ENCODE assay signal across 8 cellular contexts in the genomic region with DNA sequence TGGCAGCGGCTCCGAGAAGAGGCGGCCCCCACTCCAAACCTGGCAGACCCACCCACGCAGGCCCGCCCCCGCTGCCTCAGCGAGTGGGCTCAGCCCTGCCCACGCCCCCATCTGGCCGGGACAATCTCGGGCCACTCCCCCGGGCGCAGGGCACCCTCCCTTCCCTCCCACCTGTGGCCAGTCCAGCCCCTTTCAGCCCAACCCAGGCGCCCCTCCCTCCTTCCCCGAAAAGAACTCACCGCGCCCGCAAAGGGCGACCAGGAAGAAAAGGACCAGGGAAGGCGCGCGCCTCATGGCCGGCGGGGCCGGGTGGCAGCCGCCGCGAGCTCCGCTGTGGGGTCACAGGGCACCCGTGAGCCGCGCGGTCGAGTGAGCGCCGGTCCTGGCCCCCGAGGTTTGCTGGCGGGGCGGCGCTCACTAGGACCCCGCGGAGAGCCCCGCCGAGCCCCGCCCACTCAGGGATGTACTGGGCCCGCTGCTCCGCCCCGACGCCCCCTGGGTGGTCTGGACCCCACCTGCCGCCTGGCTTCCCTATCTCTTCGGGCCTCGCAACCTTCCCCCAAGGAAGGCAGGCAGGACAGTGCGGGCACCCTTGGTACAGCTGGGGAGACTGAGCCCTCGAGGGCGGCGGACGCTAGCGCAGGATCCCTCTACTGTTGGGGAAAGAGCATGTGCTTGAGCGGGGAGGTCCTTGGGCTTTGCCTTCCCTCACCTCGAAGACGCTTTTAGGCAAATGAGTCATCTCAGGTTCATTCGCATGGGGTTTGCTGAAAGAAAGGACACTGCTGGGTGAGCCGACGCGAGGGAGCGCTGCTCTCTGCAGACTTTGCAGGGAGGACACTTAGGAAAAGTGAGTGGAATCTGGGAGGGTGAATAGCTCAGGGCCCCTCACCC. TPM values are rescaled to one million over a fixed set of nuclear protein-coding genes. Genes with fewer than 3 reads are reported as not detected.
DNase-seq lines count a peak whose midpoint lies in the region; FAIRE-seq and TF ChIP-seq lines count a peak whose summit lies in the region.

A gene with protein sequence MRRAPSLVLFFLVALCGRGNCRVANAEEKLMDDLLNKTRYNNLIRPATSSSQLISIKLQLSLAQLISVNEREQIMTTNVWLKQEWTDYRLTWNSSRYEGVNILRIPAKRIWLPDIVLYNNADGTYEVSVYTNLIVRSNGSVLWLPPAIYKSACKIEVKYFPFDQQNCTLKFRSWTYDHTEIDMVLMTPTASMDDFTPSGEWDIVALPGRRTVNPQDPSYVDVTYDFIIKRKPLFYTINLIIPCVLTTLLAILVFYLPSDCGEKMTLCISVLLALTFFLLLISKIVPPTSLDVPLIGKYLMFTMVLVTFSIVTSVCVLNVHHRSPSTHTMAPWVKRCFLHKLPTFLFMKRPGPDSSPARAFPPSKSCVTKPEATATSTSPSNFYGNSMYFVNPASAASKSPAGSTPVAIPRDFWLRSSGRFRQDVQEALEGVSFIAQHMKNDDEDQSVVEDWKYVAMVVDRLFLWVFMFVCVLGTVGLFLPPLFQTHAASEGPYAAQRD (minus strand): TSS at position 371 of the 894 bp plus-strand sequence. CDS start 77 bp downstream, at position 294.

- no peaks in the 10 kb centered on the region for H4K20me1 ChIP-seq in keratinocyte (ENCODE audit: control insufficient read depth, extremely low read depth, insufficient read depth, low read length)
- no peaks in the 10 kb centered on the region for H4K20me1 ChIP-seq in OCI-LY7 (ENCODE audit: insufficient read depth, low read length)

- WGBS in HUES64, result under 1% methylated on average over 65 of the region's 65 CpGs

- peak; percentile 71 for FAIRE-seq in keratinocyte (lab: Jason Lieb, UNC)

- H3K9me3 ChIP-seq in A673 (ENCODE audit: low read depth, low read length, poor library complexity, severe bottlenecking), result no peaks in the 10 kb centered on the region
- no peaks in the 10 kb centered on the region for H3K9me3 ChIP-seq in HUES64 (ENCODE audit: insufficient read depth, low read depth, low read length)
- H3K9me3 ChIP-seq in keratinocyte (ENCODE audit: control insufficient read depth, low read depth, low read length), result no peaks in the 10 kb centered on the region
- H3K9me3 ChIP-seq in subcutaneous abdominal adipose tissue (ENCODE audit: control insufficient read depth in 5 of 5, low read length in 5 of 5), result no peaks in the 10 kb centered on the region
- H3K9me3 ChIP-seq in OCI-LY7 (ENCODE audit: low read length), result no peaks in the 10 kb centered on the region

- H3K9ac ChIP-seq in HUES64 (ENCODE audit: low read depth, low read length) (peak within 1 kb of the TSS; percentile 39; the same call in 1 of the 2 replicates), keratinocyte (ENCODE audit: control insufficient read depth, extremely low read depth, insufficient read depth, low read length) (no peak within 1 kb of the TSS), subcutaneous abdominal adipose tissue (ENCODE audit: low read length in 5 of 5) (peak within 1 kb of the TSS in 1 of 5 donors; percentile 32)

- TF ChIP-seq CTCF in A673 (conservative IDR thresholded peaks at IDR 0.05; ENCODE audit: low read depth, low read length) (no peak), astrocyte of the cerebellum (IDR thresholded peaks at IDR 0.05; ENCODE audit: low read depth, low read length, missing control alignments) (peak; percentile 3), keratinocyte (optimal IDR thresholded peaks at IDR 0.05 in 1 of 3, IDR thresholded peaks at IDR 0.05 in 1 of 3, conservative IDR thresholded peaks at IDR 0.05 in 1 of 3; ENCODE audit: extremely low read depth in 1 of 3, insufficient read depth in 2 of 3, low read length in 3 of 3) (peak; percentile 19 to 45 (median 27)), OCI-LY7 (conservative IDR thresholded peaks at IDR 0.05; ENCODE audit: low read length) (no peak)

- H3K79me2 ChIP-seq in keratinocyte (ENCODE audit: control insufficient read depth, insufficient read depth, low read length) (no peaks in the 10 kb centered on the region), OCI-LY7 (ENCODE audit: insufficient read depth, low read depth, low read length) (no peaks in the 10 kb centered on the region)

- CTCF ChIA-PET in A673 (lab: Charles Lee), result no interaction called here
- CTCF ChIA-PET in OCI-LY7 (lab: Charles Lee; ENCODE audit: unreplicated experiment), result no interaction called here

- H3K9me1 ChIP-seq in keratinocyte (ENCODE audit: control insufficient read depth, extremely low read depth, insufficient read depth, low read length), result no peaks in the 10 kb centered on the region

- H3K27ac ChIP-seq in A673 (ENCODE audit: low read depth, low read length, poor library complexity, severe bottlenecking) (no peak within 1 kb of the TSS), HUES64 (ENCODE audit: low read depth, low read length) (peak within 1 kb of the TSS; percentile 21; the same call in 1 of the 2 replicates), keratinocyte (ENCODE audit: control insufficient read depth, insufficient read depth, low read length) (no peak within 1 kb of the TSS), subcutaneous abdominal adipose tissue (ENCODE audit: low read depth, low read length) (no peak within 1 kb of the TSS), OCI-LY7 (ENCODE audit: low read depth, low read length, poor library complexity, severe bottlenecking) (no peak within 1 kb of the TSS)

- POLR2A ChIA-PET in A673 (lab: Charles Lee; ENCODE audit: low non-redundant PET) (no interaction called here), OCI-LY7 (lab: Charles Lee) (no interaction called here)

- H3K4me1 ChIP-seq in A673 (ENCODE audit: insufficient read depth, low read length, poor library complexity, severe bottlenecking) (no peaks in the 10 kb centered on the region), HUES64 (ENCODE audit: insufficient read depth, low read length) (no peaks in the 10 kb centered on the region; the same call in none of the 2 replicates), keratinocyte (ENCODE audit: control insufficient read depth, extremely low read depth, insufficient read depth, low read length) (peaks cover 4% of the 10 kb centered on the region), subcutaneous abdominal adipose tissue (ENCODE audit: control insufficient read depth in 5 of 5, insufficient read depth in 5 of 5, low read length in 5 of 5) (peaks cover 0 to 12% (median 11%) of the 10 kb centered on the region in 5 donors), OCI-LY7 (ENCODE audit: insufficient read depth, low read length, poor library complexity, severe bottlenecking) (no peaks in the 10 kb centered on the region)

- DNase-seq in A673 (ENCODE audit: low spot score), result no peak
- no peak for DNase-seq in astrocyte of the cerebellum (ENCODE audit: low read depth)
- peak; percentile 32 for DNase-seq in keratinocyte (ENCODE audit: low read depth, low spot score)
- no peak for DNase-seq in pons (ENCODE audit: low spot score)
- no peak for DNase-seq in OCI-LY7 (ENCODE audit: low spot score)
- DNase-seq in cerebellum (ENCODE audit: low spot score), result no peak

- H3K9me2 ChIP-seq in OCI-LY7 (ENCODE audit: insufficient read depth, low read length), result no peaks in the 10 kb centered on the region

- H3K36me3 ChIP-seq in A673 (ENCODE audit: insufficient read depth, low read length, poor library complexity, severe bottlenecking) (no peaks in the 10 kb centered on the region), HUES64 (ENCODE audit: insufficient read depth, low read length) (no peaks in the 10 kb centered on the region), keratinocyte (ENCODE audit: control insufficient read depth in 2 of 2, extremely low read depth in 1 of 2, insufficient read depth in 2 of 2, low read length in 2 of 2) (no peaks in the 10 kb centered on the region), subcutaneous abdominal adipose tissue (ENCODE audit: control insufficient read depth in 5 of 5, insufficient read depth in 5 of 5, low read length in 5 of 5) (no peaks in the 10 kb centered on the region), OCI-LY7 (ENCODE audit: insufficient read depth, low read length) (no peaks in the 10 kb centered on the region)

- in situ Hi-C loops in astrocyte of the cerebellum (cut with HindIII; ENCODE audit: low sequenced_read_pairs), result no loop called here

- H3K4me2 ChIP-seq in keratinocyte (ENCODE audit: control insufficient read depth, extremely low read depth, insufficient read depth, low read depth, low read length), result peak within 1 kb of the TSS; percentile 60
- H3K4me2 ChIP-seq in OCI-LY7 (ENCODE audit: low read length), result no peak within 1 kb of the TSS

- dilution Hi-C loops in keratinocyte (cut with MboI; ENCODE audit: extremely low pct_ligation_motif_present, low sequenced_read_pairs), result no loop called here

- H2AFZ ChIP-seq in keratinocyte (ENCODE audit: control insufficient read depth, low read length) (peak within 1 kb of the TSS; percentile 66), OCI-LY7 (ENCODE audit: low read length) (no peak within 1 kb of the TSS)

- intact Hi-C loops in A673 (cut with micrococcal nuclease; ENCODE audit: unreplicated experiment) (no loop called here), OCI-LY7 (cut with micrococcal nuclease; ENCODE audit: unreplicated experiment) (no loop called here)

- H3K4me3 ChIP-seq in A673 (ENCODE audit: low read depth, low read length, poor library complexity, severe bottlenecking) (peak within 1 kb of the TSS; percentile 21), HUES64 (ENCODE audit: low read length) (peak within 1 kb of the TSS; percentile 70), astrocyte of the cerebellum (ENCODE audit: low read depth, low read length) (peak within 1 kb of the TSS; percentile 47), keratinocyte (ENCODE audit: control insufficient read depth in 2 of 3, extremely low read depth in 1 of 3, insufficient read depth in 2 of 3, low read depth in 1 of 3, low read length in 3 of 3) (peak within 1 kb of the TSS in 2 of 3 experiments; percentile 8 to 37), subcutaneous abdominal adipose tissue (ENCODE audit: low read depth in 1 of 5, low read length in 5 of 5) (peak within 1 kb of the TSS in 4 of 5 donors; percentile 22 to 51 (median 30)), OCI-LY7 (ENCODE audit: low read depth, low read length, poor library complexity, severe bottlenecking) (no peak within 1 kb of the TSS)

- BruUV-seq in A673 (replicated peaks; lab: Mats Ljungman, UMichigan) (no TSS peak), OCI-LY7 (replicated peaks; lab: Mats Ljungman, UMichigan) (no TSS peak)

- H3K27me3 ChIP-seq in A673 (replicated peaks; ENCODE audit: insufficient read depth, low read depth, low read length, poor library complexity) (peaks cover 71% of the 10 kb centered on the region), HUES64 (ENCODE audit: insufficient read depth, low read length) (peaks cover 13% of the 10 kb centered on the region), keratinocyte (ENCODE audit: control insufficient read depth, extremely low read depth, insufficient read depth, low read length) (peaks cover 15% of the 10 kb centered on the region), subcutaneous abdominal adipose tissue (ENCODE audit: control insufficient read depth in 5 of 5, insufficient read depth in 4 of 5, low read length in 5 of 5) (peaks cover 5 to 25% (median 18%) of the 10 kb centered on the region in 5 donors)

RNA-seq across cellular contexts. Expression of the gene that starts here (rescaled TPM):
- not detected in 2 replicates for total RNA-seq in A673 (2021)
- polyA plus RNA-seq in HUES64 (2013, experiment 1 of 2), result 1.4 TPM
- polyA plus RNA-seq in HUES64 (2013, experiment 2 of 2), result 1.3 TPM
- 0.04 to 0.17 TPM (median 0.06 TPM) in 3 replicates for polyA plus RNA-seq in keratinocyte
- polyA plus RNA-seq in keratinocyte (2011; ENCODE audit: low read depth), result not detected
- polyA plus RNA-seq in keratinocyte (2011; cell fraction: cytosol; rRNA removed), result 0.09 and 0.13 TPM in 2 replicates
- polyA plus RNA-seq in keratinocyte (2011; cell fraction: nucleus; rRNA removed), result 0.19 and 0.21 TPM in 2 replicates
- 0.09 TPM in 1 of 2 replicates, not detected in the other for polyA plus RNA-seq in keratinocyte (2012; ENCODE audit: low replicate concordance)
- polyA minus RNA-seq in keratinocyte, result 0.16 TPM in 1 of 3 replicates, not detected in the others
- polyA minus RNA-seq in keratinocyte (2011; cell fraction: cytosol; rRNA and poly(A)+ RNA removed), result not detected
- polyA minus RNA-seq in keratinocyte (2011; cell fraction: nucleus; rRNA and poly(A)+ RNA removed), result 0.32 TPM in 1 of 2 replicates, not detected in the other
- total RNA-seq in OCI-LY7 (2014; rRNA removed; shearing (Covaris generic)), result not detected in 2 replicates
- total RNA-seq in OCI-LY7 (2022), result not detected in 2 replicates
- 3.1 TPM for total RNA-seq in cerebellum

Comparison
In these comparisons a context has a peak if more than half of its experiments do, and no peak if none do; other contexts are left out.
1. Peak in DNase-seq, H3K4me3 ChIP-seq and H3K4me2 ChIP-seq in keratinocyte; RNA of the gene not detected or under 1 TPM.
2. CTCF ChIP-seq: peak in astrocyte of the cerebellum (single experiment) and keratinocyte (3 of 3); none in A673 (single experiment) and OCI-LY7 (single experiment).